ENCODE assay signal across 11 cellular contexts in the genomic region with DNA sequence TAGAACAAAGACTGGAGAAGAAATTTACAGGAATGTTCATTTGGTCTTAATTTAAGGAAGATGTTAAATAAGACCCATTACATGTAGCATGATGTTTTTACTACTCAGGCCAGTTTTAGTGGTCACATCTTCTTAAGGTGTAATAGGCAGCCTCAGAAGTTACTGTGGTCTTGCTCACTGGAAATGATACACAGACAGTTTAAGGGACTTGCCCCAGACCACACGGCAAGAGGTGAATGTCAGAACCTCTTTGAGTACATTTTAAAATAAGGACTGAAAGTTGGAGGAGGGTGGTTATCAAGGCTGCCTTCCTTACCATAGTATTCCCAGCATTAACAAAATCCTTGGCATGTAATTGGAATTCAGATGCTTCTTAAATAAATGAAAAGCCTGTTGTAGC. TPM values are rescaled to one million over a fixed set of nuclear protein-coding genes. Genes with fewer than 3 reads are reported as not detected.
DNase-seq lines count a peak whose midpoint lies in the region; ATAC-seq, FAIRE-seq and TF ChIP-seq lines count a peak whose summit lies in the region.
"Had no signal": no experiment of that assay in that cellular context is flagged by ENCODE, and none has a peak within 500 bp of the region (broad histone marks: within the 10 kb centered on the region; RNA-seq: fewer than 3 reads in every experiment).

No MANE protein-coding gene starts in this region.

- no peak overlapping the region for H3K4me3 ChIP-seq in GM12878

- peaks cover 4% of the 10 kb centered on the region; the same call in 2 of the 3 replicates for H3K9me3 ChIP-seq in GM12878 (replicated peaks; ENCODE audit: control insufficient read depth, insufficient read depth, low read length)

- no peak for TF ChIP-seq POLR2A in GM12878 (IDR thresholded peaks at IDR 0.05; ENCODE audit: low read depth, low read length)

- no peak overlapping the region for H3K4me3 Mint-ChIP-seq in T-helper 2 cell treated with Interferon-gamma antibody and Interleukin-4, amounts not matched to agents 5 μg/mL and 100 μg/mL, for 36 hours
- H3K4me3 Mint-ChIP-seq: neural crest cell had no signal

- no peaks in the 10 kb centered on the region for H3K4me1 Mint-ChIP-seq in T-helper 2 cell treated with Interferon-gamma antibody and Interleukin-4, amounts not matched to agents 5 μg/mL and 100 μg/mL, for 36 hours (ENCODE audit: low read depth)
- H3K4me1 Mint-ChIP-seq: neural crest cell had no signal

- no peak for TF ChIP-seq RAD21 in GM12878 (IDR thresholded peaks at IDR 0.05; ENCODE audit: insufficient read depth, low read depth, low read length)

- no peaks in the 10 kb centered on the region for H3K27me3 Mint-ChIP-seq in T-helper 2 cell treated with Interferon-gamma antibody and Interleukin-4, amounts not matched to agents 5 μg/mL and 100 μg/mL, for 36 hours (ENCODE audit: low read depth)

- H3K27me3 ChIP-seq in GM12878 (replicated peaks in 1 of 2; ENCODE audit: control insufficient read depth in 2 of 2, insufficient read depth in 2 of 2, low read length in 1 of 2): no peaks in the 10 kb centered on the region

- DNase-seq in GM12878 (ENCODE audit: low read depth, low spot score) (peak; percentile 49), NK-92 (lab: John Stamatoyannopoulos, UW; ENCODE audit: unreplicated experiment) (no peak), mesenteric fat pad (ENCODE audit: low spot score) (no peak)
- no peak for DNase-seq in T-helper 2 cell treated with Interferon-gamma antibody and Interleukin-4, amounts not matched to agents 5 μg/mL and 100 μg/mL, for 36 hours (ENCODE audit: low spot score)
- no peak for DNase-seq in activated naive CD4-positive, alpha-beta T cell (lab: John Stamatoyannopoulos, UW)
- DNase-seq: NCI-H2171; stimulated activated naive CD4-positive, alpha-beta T cell had no signal

- H3K4me2 ChIP-seq in GM12878 (ENCODE audit: control insufficient read depth, insufficient read depth): no peak overlapping the region

- intact Hi-C loops in GM12878 (cut with micrococcal nuclease; ENCODE audit: unreplicated experiment): loop anchor here (2.0 kb wide), 1 partner anchor 36 kb away; no protein-coding TSS in a partner anchor

- no peaks in the 10 kb centered on the region for H3K36me3 Mint-ChIP-seq in T-helper 2 cell treated with Interferon-gamma antibody and Interleukin-4, amounts not matched to agents 5 μg/mL and 100 μg/mL, for 36 hours (ENCODE audit: low read depth)

- CTCF ChIA-PET in GM12878 (lab: Yijun Ruan, JAX): interaction anchor here (1.2 to 1.8 kb wide), 6 partner anchors 11 to 94 kb away, joined by 3 to 5 read pairs (median 4); a partner anchor contains a TSS

- no peak overlapping the region for H3K27ac ChIP-seq in GM12878 (ENCODE audit: control insufficient read depth, insufficient read depth)

- no peak for TF ChIP-seq CTCF in GM12878 (IDR thresholded peaks at IDR 0.05 in 2 of 3, conservative IDR thresholded peaks at IDR 0.05 in 1 of 3; ENCODE audit: control insufficient read depth in 2 of 3, extremely low read depth in 1 of 3, insufficient read depth in 1 of 3, low read depth in 3 of 3, low read length in 3 of 3)

- H3K36me3 ChIP-seq in GM12878 (ENCODE audit: control insufficient read depth in 2 of 2, insufficient read depth in 2 of 2, low read length in 1 of 2): no peaks in the 10 kb centered on the region

- TF ChIP-seq EP300 in GM12878 (IDR thresholded peaks at IDR 0.05; ENCODE audit: borderline replicate concordance in 1 of 2, control insufficient read depth in 1 of 2, low read depth in 2 of 2, low read length in 2 of 2): peak; percentile 58 to 83; a peak in 2 of 4 replicates

- SMC1A ChIA-PET in GM12878 (lab: Charles Lee; ENCODE audit: uncharacterized antibody, unreplicated experiment): interaction anchor here (0.7 to 6.8 kb wide), 15 partner anchors 8 to 107 kb away, joined by 3 to 48 read pairs (median 5); no protein-coding TSS in a partner anchor

- H3K9me3 Mint-ChIP-seq in T-helper 2 cell treated with Interferon-gamma antibody and Interleukin-4, amounts not matched to agents 5 μg/mL and 100 μg/mL, for 36 hours: no peaks in the 10 kb centered on the region
- H3K9me3 Mint-ChIP-seq: neural crest cell had no signal

- peaks cover 13% of the 10 kb centered on the region for H3K4me1 ChIP-seq in GM12878 (ENCODE audit: control insufficient read depth, insufficient read depth, low read length)

- POLR2A ChIA-PET in GM12878 (lab: Charles Lee): interaction anchor here (0.6 to 2.7 kb wide), 3 partner anchors 13 to 112 kb away, joined by 3 to 11 read pairs (median 5); no protein-coding TSS in a partner anchor

- FAIRE-seq in GM12878 (lab: Jason Lieb, UNC): peak; percentile 95

- no peak overlapping the region for H3K9ac ChIP-seq in GM12878 (ENCODE audit: control insufficient read depth, insufficient read depth, low read length)

- H3K27ac Mint-ChIP-seq in T-helper 2 cell treated with Interferon-gamma antibody and Interleukin-4, amounts not matched to agents 5 μg/mL and 100 μg/mL, for 36 hours: no peak overlapping the region

- no peaks in the 10 kb centered on the region for H3K79me2 ChIP-seq in GM12878 (ENCODE audit: control insufficient read depth, insufficient read depth, low read length)

- 4% methylated on average over 1 of the region's 1 CpG for WGBS in GM12878 (ENCODE audit: insufficient coverage, insufficient replicate concordance, low lambda C conversion rate, missing lambda C conversion rate)

- RAD21 ChIA-PET in GM12878 (lab: Charles Lee; ENCODE audit: unreplicated experiment): interaction anchor here (1.0 to 2.4 kb wide), 10 partner anchors 10 to 69 kb away, joined by 3 to 16 read pairs (median 6); a partner anchor contains a TSS

- no TSS peak for BruUV-seq in GM12878 (replicated peaks; lab: Mats Ljungman, UMichigan)

- no peaks in the 10 kb centered on the region for H4K20me1 ChIP-seq in GM12878 (ENCODE audit: control insufficient read depth, insufficient read depth)

- in situ Hi-C loops in GM12878 (cut with MboI): no loop called here

- ATAC-seq in GM18868 (IDR thresholded peaks at IDR 0.05; ENCODE audit: unreplicated experiment): peak; percentile 86
- peak; percentile 90 for ATAC-seq in GM21576 (IDR thresholded peaks at IDR 0.05; ENCODE audit: unreplicated experiment)
- ATAC-seq in HG03097 (IDR thresholded peaks at IDR 0.05; ENCODE audit: low FRiP score, unreplicated experiment): peak; percentile 86
- peak; percentile 97 for ATAC-seq in GM12878

- H2AFZ ChIP-seq in GM12878 (ENCODE audit: control insufficient read depth, low read depth, low read length): no peak overlapping the region

TF ChIP-seq in GM12878, 131 proteins besides CTCF, POLR2A, EP300 and RAD21 (continues in another document):
- TF ChIP-seq, protein P1, sequence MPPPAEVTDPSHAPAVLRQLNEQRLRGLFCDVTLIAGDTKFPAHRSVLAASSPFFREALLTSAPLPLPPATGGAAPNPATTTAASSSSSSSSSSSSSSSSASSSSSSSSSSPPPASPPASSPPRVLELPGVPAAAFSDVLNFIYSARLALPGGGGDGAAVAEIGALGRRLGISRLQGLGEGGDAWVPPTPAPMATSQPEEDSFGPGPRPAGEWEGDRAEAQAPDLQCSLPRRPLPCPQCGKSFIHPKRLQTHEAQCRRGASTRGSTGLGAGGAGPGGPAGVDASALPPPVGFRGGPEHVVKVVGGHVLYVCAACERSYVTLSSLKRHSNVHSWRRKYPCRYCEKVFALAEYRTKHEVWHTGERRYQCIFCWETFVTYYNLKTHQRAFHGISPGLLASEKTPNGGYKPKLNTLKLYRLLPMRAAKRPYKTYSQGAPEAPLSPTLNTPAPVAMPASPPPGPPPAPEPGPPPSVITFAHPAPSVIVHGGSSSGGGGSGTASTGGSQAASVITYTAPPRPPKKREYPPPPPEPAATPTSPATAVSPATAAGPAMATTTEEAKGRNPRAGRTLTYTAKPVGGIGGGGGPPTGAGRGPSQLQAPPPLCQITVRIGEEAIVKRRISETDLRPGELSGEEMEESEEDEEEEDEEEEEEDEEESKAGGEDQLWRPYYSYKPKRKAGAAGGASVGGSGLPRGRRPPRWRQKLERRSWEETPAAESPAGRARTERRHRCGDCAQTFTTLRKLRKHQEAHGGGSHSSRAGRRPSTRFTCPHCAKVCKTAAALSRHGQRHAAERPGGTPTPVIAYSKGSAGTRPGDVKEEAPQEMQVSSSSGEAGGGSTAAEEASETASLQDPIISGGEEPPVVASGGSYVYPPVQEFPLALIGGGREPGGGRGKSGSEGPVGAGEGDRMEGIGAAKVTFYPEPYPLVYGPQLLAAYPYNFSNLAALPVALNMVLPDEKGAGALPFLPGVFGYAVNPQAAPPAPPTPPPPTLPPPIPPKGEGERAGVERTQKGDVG (CRISPR knock-in tag; IDR thresholded peaks at IDR 0.05): no peak

RNA-seq across cellular contexts. Expression of a gene that starts 37.9 kb away (rescaled TPM):
- total RNA-seq in GM12878 (2013; cell fraction: nucleolus; rRNA removed): 27.1 and 35.4 TPM in 2 replicates
- total RNA-seq in GM12878 (2014; rRNA removed): 2.0 and 2.1 TPM in 2 replicates
- total RNA-seq in GM12878 (2014; rRNA removed; fragmentation: Illumina TruSeq; extraction: Trizol): 2.9 and 3.0 TPM in 2 replicates
- 2.4 and 3.2 TPM in 2 replicates for total RNA-seq in GM12878 (2021)
- 0.56 TPM for polyA plus RNA-seq in GM12878 (2011; ENCODE audit: low read depth)
- polyA plus RNA-seq in GM12878 (2011; rRNA removed): 32.6 and 61.8 TPM in 2 replicates
- 11.4 and 11.7 TPM in 2 replicates for polyA plus RNA-seq in GM12878 (2011; cell fraction: cytosol; rRNA removed)
- polyA plus RNA-seq in GM12878 (2011; cell fraction: nucleus; rRNA removed): 42.9 and 45.3 TPM in 2 replicates
- polyA plus RNA-seq in GM12878 (2012): 1.0 and 1.2 TPM in 2 replicates
- 1.8 and 1.9 TPM in 2 replicates for polyA plus RNA-seq in GM12878 (2014; fragmentation: Illumina TruSeq; extraction: Trizol)
- 1 to 10 TPM in 1 of 2 experiments, under 1 TPM in 1; 0.97 to 1.1 TPM for polyA plus RNA-seq in GM12878 (2014; fragmentation: Nextera tagmentation; extraction: Ambion mirVana)
- polyA plus RNA-seq in GM12878 (2014; rRNA removed): 1.0 and 1.1 TPM in 2 replicates
- under 1 TPM; 0.80 to 0.95 TPM for polyA plus RNA-seq in GM12878 (2016; fragmentation: Nextera tagmentation; extraction: Ambion mirVana)
- 46.2 and 77.6 TPM in 2 replicates for polyA minus RNA-seq in GM12878 (2011; rRNA and poly(A)+ RNA removed)
- 17.1 and 19.8 TPM in 2 replicates for polyA minus RNA-seq in GM12878 (2011; cell fraction: cytosol; rRNA and poly(A)+ RNA removed)
- 68.2 and 102 TPM in 2 replicates for polyA minus RNA-seq in GM12878 (2011; cell fraction: nucleus; rRNA and poly(A)+ RNA removed)
- total RNA-seq in mesenteric fat pad: 16.3 TPM
